ENCODE assay signal across 8 cellular contexts in genomic region chr19:18000981-18001836, GRCh38. TPM values are rescaled to one million over a fixed set of nuclear protein-coding genes. Genes with fewer than 3 reads are reported as not detected.
A peak's percentile ranks its signal among the peaks of the same experiment; 100 is the strongest.
DNase-seq lines count a peak whose midpoint lies in the region; ATAC-seq and TF ChIP-seq lines count a peak whose summit lies in the region.

No MANE protein-coding gene starts in this region.

- no peaks in the 10 kb centered on the region for H3K9me3 ChIP-seq in HCT116 (ENCODE audit: control insufficient read depth in 1 of 2, insufficient read depth in 1 of 2, low read depth in 1 of 2, low read length in 2 of 2)

- peak overlapping the region; percentile 90 to 94 (median 92) for H3K4me3 Mint-ChIP-seq in immature natural killer cell

- H3K79me2 ChIP-seq in HCT116 (ENCODE audit: insufficient read depth, low read length): peaks cover 26% of the 10 kb centered on the region

- peak; percentile 65 for ATAC-seq in HCT116
- ATAC-seq in HG02884 (IDR thresholded peaks at IDR 0.05; ENCODE audit: unreplicated experiment): no peak

- H3K9me3 Mint-ChIP-seq in immature natural killer cell: no peaks in the 10 kb centered on the region

- no peak overlapping the region for H2AFZ ChIP-seq in HCT116 (ENCODE audit: low read depth, low read length, poor library complexity, severe bottlenecking)

- in situ Hi-C loops in T47D (cut with HindIII; ENCODE audit: low pct_unique_long_range_greater_than_20kb, low sequenced_read_pairs): no loop called here

- H3K4me1 Mint-ChIP-seq in immature natural killer cell: peaks cover 26 to 33% of the 10 kb centered on the region in 2 donors

- RAD21 ChIA-PET in HCT116 (lab: Charles Lee; ENCODE audit: low non-redundant PET in 1 of 2, low total read pairs in 2 of 2, uncharacterized antibody in 2 of 2, unreplicated experiment in 2 of 2): no interaction called here

- peaks cover 8 to 9% (median 9%) of the 10 kb centered on the region in 3 donors for H3K27me3 Mint-ChIP-seq in immature natural killer cell (ENCODE audit: low read depth in 3 of 3)

- no peak for TF ChIP-seq CTCF in HCT116 (IDR thresholded peaks at IDR 0.05 in 2 of 3, conservative IDR thresholded peaks at IDR 0.05 in 1 of 3; ENCODE audit: borderline replicate concordance in 1 of 3, insufficient read depth in 1 of 3, low read depth in 2 of 3, low read length in 2 of 3)
- no peak for TF ChIP-seq CTCF in VCaP (conservative IDR thresholded peaks at IDR 0.05)

- no TSS peak for BruUV-seq in HCT116 (replicated peaks; lab: Mats Ljungman, UMichigan)

- H3K27ac Mint-ChIP-seq in immature natural killer cell: peak overlapping the region; percentile 97 to 100 (median 99)

- no peak for TF ChIP-seq RAD21 in HCT116 (IDR thresholded peaks at IDR 0.05; ENCODE audit: low read depth)

- H4K20me1 ChIP-seq in HCT116 (ENCODE audit: insufficient read depth): no peaks in the 10 kb centered on the region

- no peaks in the 10 kb centered on the region; a peak in 1 of 4 replicates for H3K36me3 ChIP-seq in HCT116 (ENCODE audit: control insufficient read depth in 1 of 2, insufficient read depth in 2 of 2, low read length in 2 of 2)

- CTCF ChIA-PET in HCT116 (lab: Charles Lee): interaction anchor here (1.4 kb wide), 1 partner anchor 63 kb away, joined by 4 read pairs; no protein-coding TSS in a partner anchor

- no peaks in the 10 kb centered on the region for H3K9me2 ChIP-seq in HCT116 (ENCODE audit: insufficient read depth)

- H3K9ac ChIP-seq in HCT116 (ENCODE audit: low read length): peak overlapping the region; percentile 86

- H3K4me1 ChIP-seq in HCT116 (ENCODE audit: control insufficient read depth in 1 of 2, insufficient read depth in 2 of 2, low read length in 2 of 2): peaks cover 28 to 58% of the 10 kb centered on the region in 2 experiments

- H3K27ac ChIP-seq in HCT116 (ENCODE audit: low read depth, low read length) (peak overlapping the region; percentile 97), VCaP (peak overlapping the region; percentile 75)

- POLR2A ChIA-PET in HCT116 (lab: Charles Lee): interaction anchor here (0.6 to 0.9 kb wide), 3 partner anchors 280 to 544 kb away, joined by 3 read pairs; partner anchors contain the start of gene JUND

- DNase-seq in GM03348 (ENCODE audit: low spot score) (peak; percentile 94), HCT116 (ENCODE audit: low read depth, low spot score) (peak; percentile 81), NCI-H146 (lab: John Stamatoyannopoulos, UW) (peak; percentile 56), T47D (ENCODE audit: low read depth in 1 of 2, low spot score in 1 of 2) (peak; percentile 85 to 86), immature natural killer cell (peak; percentile 98 to 99 (median 99))
- DNase-seq in stimulated activated CD4-positive, alpha-beta T cell treated with anti-CD3 and anti-CD28 coated beads, Interleukin-12 subunit alpha, Interleukin-12 subunit beta, amount 100 ng/mL, for 24 hours (ENCODE audit: low read depth in 2 of 2): peak; percentile 69 to 87

- intact Hi-C loops in HCT116 (cut with micrococcal nuclease): loop anchor here (10.0 kb wide), 1 partner anchor 154 kb away; the partner anchor contains the start of gene PIK3R2

- peak; percentile 67 for TF ChIP-seq POLR2A in HCT116 (IDR thresholded peaks at IDR 0.05; ENCODE audit: borderline replicate concordance, extremely low read depth, insufficient read depth, insufficient read length)

- H3K4me2 ChIP-seq in HCT116 (ENCODE audit: low read length): peak overlapping the region; percentile 94

- peak overlapping the region; percentile 73 to 87 for H3K4me3 ChIP-seq in HCT116 (replicated peaks in 1 of 2; ENCODE audit: low read depth in 1 of 2, low read length in 2 of 2)

- no peaks in the 10 kb centered on the region for H3K36me3 Mint-ChIP-seq in immature natural killer cell

- H3K27me3 ChIP-seq in HCT116 (ENCODE audit: insufficient read depth, low read length): no peaks in the 10 kb centered on the region

TF ChIP-seq in HCT116, 20 proteins besides CTCF, POLR2A, EP300 and RAD21:
- no peak for TF ChIP-seq EZH2 (IDR thresholded peaks at IDR 0.05)
- TF ChIP-seq ATF3 (IDR thresholded peaks at IDR 0.05): no peak
- TF ChIP-seq FOSL1 (IDR thresholded peaks at IDR 0.05; ENCODE audit: low read depth): no peak
- no peak; the same call in none of the 2 replicates for TF ChIP-seq SP1 (IDR thresholded peaks at IDR 0.05; ENCODE audit: low read depth)
- TF ChIP-seq SIN3A (IDR thresholded peaks at IDR 0.05; ENCODE audit: low read depth): peak; percentile 79
- TF ChIP-seq EGR1 (IDR thresholded peaks at IDR 0.05; ENCODE audit: low read depth): peak; percentile 87
- no peak for TF ChIP-seq REST (IDR thresholded peaks at IDR 0.05; ENCODE audit: low read depth)
- peak; percentile 97 for TF ChIP-seq MAX (IDR thresholded peaks at IDR 0.05)
- TF ChIP-seq JUND (IDR thresholded peaks at IDR 0.05): no peak
- TF ChIP-seq ZNF274 (IDR thresholded peaks at IDR 0.05; ENCODE audit: low read depth, low read length): no peak
- TF ChIP-seq ZFX (IDR thresholded peaks at IDR 0.05): peak; percentile 78; the same call in 1 of the 2 replicates
- TF ChIP-seq CEBPB (IDR thresholded peaks at IDR 0.05; ENCODE audit: low read depth): no peak
- peak; percentile 88 for TF ChIP-seq POLR2AphosphoS5 (IDR thresholded peaks at IDR 0.05; ENCODE audit: low read depth, low read length)
- TF ChIP-seq ZBTB33 (IDR thresholded peaks at IDR 0.05; ENCODE audit: extremely low read depth, insufficient replicate concordance, low read length): no peak
- no peak for TF ChIP-seq EZH2phosphoT487 (IDR thresholded peaks at IDR 0.05; ENCODE audit: borderline replicate concordance)
- no peak for TF ChIP-seq YY1 (IDR thresholded peaks at IDR 0.05; ENCODE audit: extremely low read depth, insufficient replicate concordance, low read depth, low read length)
- peak; percentile 46 for TF ChIP-seq TCF7L2 (IDR thresholded peaks at IDR 0.05; ENCODE audit: borderline replicate concordance, extremely low read depth, insufficient read depth, insufficient read length)
- TF ChIP-seq CBX3 (IDR thresholded peaks at IDR 0.05; ENCODE audit: low read depth): 0 out of 2 replicates have a peak, but pooled peaks have one; percentile 49
- no peak for TF ChIP-seq ELF1 (IDR thresholded peaks at IDR 0.05; ENCODE audit: borderline replicate concordance, low read depth)
- no peak for TF ChIP-seq SRF (IDR thresholded peaks at IDR 0.05; ENCODE audit: low read depth)

RNA-seq across cellular contexts. Expression of gene ARRDC2, which starts 6.8 kb away (rescaled TPM):
- total RNA-seq in HCT116 (2021; ENCODE audit: unreplicated experiment): 36.5 TPM
- polyA plus RNA-seq in HCT116 (2012): 19.2 and 25.3 TPM in 2 replicates
- 10 to 100 TPM; 31.4 to 39.2 (median 38.6) TPM for polyA plus RNA-seq in immature natural killer cell

RNA-seq across cellular contexts. Expression of gene KCNN1, which starts 34.3 kb away (rescaled TPM):
- total RNA-seq in HCT116 (2021; ENCODE audit: unreplicated experiment): 0.61 TPM
- polyA plus RNA-seq in HCT116 (2012): 0.46 and 0.68 TPM in 2 replicates
- polyA plus RNA-seq in immature natural killer cell: not detected
